8 cellular contexts compared by ENCODE assay signal in the genomic region with DNA sequence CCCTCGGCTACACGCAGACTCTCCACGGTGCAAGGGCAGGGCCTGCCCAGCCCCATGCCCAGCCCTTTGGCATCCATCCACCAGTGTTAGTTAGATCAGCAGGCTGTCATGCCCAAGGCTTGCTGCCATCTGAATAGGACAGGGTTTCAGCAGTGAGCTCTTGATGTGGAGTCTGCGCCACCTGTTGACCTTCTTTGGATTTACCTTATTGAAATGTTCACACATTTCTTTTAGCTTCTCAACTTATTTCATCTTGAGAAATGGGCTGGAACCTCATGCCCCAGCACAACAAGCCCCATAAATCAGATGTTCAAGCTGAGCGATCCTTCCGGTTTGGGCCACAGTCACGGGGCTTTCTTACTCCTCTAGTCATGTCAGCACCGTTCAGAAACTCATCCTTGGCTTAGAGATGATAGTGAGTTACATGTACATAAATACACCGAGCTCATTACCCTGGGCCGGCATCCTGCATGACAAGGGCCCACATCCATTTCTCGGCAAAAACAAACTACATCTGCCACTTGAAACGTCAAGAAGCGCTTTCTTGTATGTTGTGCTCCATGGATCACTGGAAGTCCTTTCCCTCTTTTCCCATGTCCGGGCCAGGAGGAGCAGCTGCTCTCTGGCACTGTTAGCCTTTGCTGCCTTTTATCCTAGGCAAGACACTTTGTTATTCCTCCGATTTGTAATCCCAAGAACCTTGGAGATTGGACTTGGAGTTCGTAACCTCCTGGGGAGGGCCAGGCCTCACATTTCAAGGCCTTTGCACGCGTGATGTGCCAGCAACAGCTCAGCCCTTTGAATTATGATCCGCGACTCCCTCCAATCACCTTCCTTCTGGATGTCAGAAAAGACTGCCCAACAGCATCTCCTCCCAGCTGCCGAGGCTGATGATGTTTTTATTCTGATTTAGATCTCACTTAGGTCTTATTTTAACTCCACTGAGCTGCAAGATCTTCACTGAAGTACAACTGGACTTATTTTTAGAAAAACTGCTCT.
A peak's percentile ranks its signal among the peaks of the same experiment; 100 is the strongest.
DNase-seq lines count a peak whose midpoint lies in the region; ATAC-seq and TF ChIP-seq lines count a peak whose summit lies in the region.

No MANE protein-coding gene starts in this region.

- no peaks in the 10 kb centered on the region for H3K4me1 ChIP-seq in fibroblast of lung (ENCODE audit: control insufficient read depth, extremely low read depth, insufficient read depth, low read length)
- peaks cover 23% of the 10 kb centered on the region for H3K4me1 ChIP-seq in neuron (ENCODE audit: insufficient read depth, low read length)

- H3K79me2 ChIP-seq in fibroblast of lung (ENCODE audit: control insufficient read depth, insufficient read depth, low read length) = no peaks in the 10 kb centered on the region

- H2AFZ ChIP-seq in fibroblast of lung (ENCODE audit: low read length) (peak overlapping the region; percentile 0), neuron (ENCODE audit: low read depth, low read length) (peak overlapping the region; percentile 68)

- no peaks in the 10 kb centered on the region for H4K20me1 ChIP-seq in fibroblast of lung (ENCODE audit: control insufficient read depth, extremely low read depth, insufficient read depth, low read length)

- in situ Hi-C loops in SK-MEL-5 (cut with HindIII; ENCODE audit: low pct_unique_long_range_greater_than_20kb, low sequenced_read_pairs) = loop anchor here (25.0 kb wide), 1 partner anchor 99 kb away; no protein-coding TSS in a partner anchor

- H3K27me3 ChIP-seq in fibroblast of lung (ENCODE audit: control insufficient read depth, insufficient read depth, low read length) (no peaks in the 10 kb centered on the region), neuron (ENCODE audit: insufficient read depth, low read length) (no peaks in the 10 kb centered on the region)

- TF ChIP-seq CTCF in fibroblast of lung (conservative IDR thresholded peaks at IDR 0.05 in 1 of 2, IDR thresholded peaks at IDR 0.05 in 1 of 2; ENCODE audit: low read depth in 1 of 2, low read length in 2 of 2) = peak; percentile 11 to 46

- peak overlapping the region; percentile 17 for H3K4me2 ChIP-seq in fibroblast of lung (ENCODE audit: extremely low read depth, insufficient read depth, low read length)

- H3K4me3 ChIP-seq in fibroblast of lung (replicated peaks in 1 of 4; ENCODE audit: control extremely low read depth in 1 of 4, insufficient read depth in 1 of 4, low read depth in 3 of 4, low read length in 4 of 4) (peak overlapping the region in 1 of 4 experiments; percentile 16), neuron (ENCODE audit: low read length) (no peak overlapping the region)

- peak; percentile 58 for DNase-seq in NCI-H82 (lab: John Stamatoyannopoulos, UW)
- no peak for DNase-seq in NCI-H82 treated with DMSO at 0.1 percent for 48 hours (lab: John Stamatoyannopoulos, UW; ENCODE audit: unreplicated experiment)
- peak; percentile 53 for DNase-seq in LHCN-M2 (ENCODE audit: low read depth)
- peak; percentile 94 for DNase-seq in SK-MEL-5 (ENCODE audit: low read depth, low spot score)
- DNase-seq in fibroblast of lung (ENCODE audit: low read depth in 2 of 2) = peak; percentile 64 to 67
- DNase-seq in activated T-cell treated with anti-CD3 and anti-CD28 coated beads, Interleukin-2, amount 50 U/mL, for 1 hour = no peak

- H3K9me3 ChIP-seq in fibroblast of lung (ENCODE audit: control insufficient read depth, insufficient read depth, low read depth, low read length) = no peaks in the 10 kb centered on the region
- peaks cover 2% of the 10 kb centered on the region for H3K9me3 ChIP-seq in neuron (ENCODE audit: low read length)

- no peak for ATAC-seq in HG03521 (IDR thresholded peaks at IDR 0.05; ENCODE audit: unreplicated experiment)

- H3K9ac ChIP-seq in fibroblast of lung (ENCODE audit: insufficient read depth, low read length) = no peak overlapping the region

- peak overlapping the region; percentile 2 for H3K27ac ChIP-seq in fibroblast of lung (ENCODE audit: insufficient read depth, low read length)

- H3K36me3 ChIP-seq in fibroblast of lung (ENCODE audit: control insufficient read depth, insufficient read depth, low read length) = no peaks in the 10 kb centered on the region
- no peaks in the 10 kb centered on the region for H3K36me3 ChIP-seq in neuron (ENCODE audit: insufficient read depth, low read length)

Comparison
In these comparisons a context has a peak if more than half of its experiments do, and no peak if none do; other contexts are left out.
1. DNase-seq: peak in NCI-H82 (single experiment), LHCN-M2 (single experiment), SK-MEL-5 (single experiment) and fibroblast of lung (2 of 2); none in NCI-H82 treated with DMSO at 0.1 percent for 48 hours (single experiment) and activated T-cell treated with anti-CD3 and anti-CD28 coated beads, Interleukin-2, amount 50 U/mL, for 1 hour (single experiment).